In the genomic region with DNA sequence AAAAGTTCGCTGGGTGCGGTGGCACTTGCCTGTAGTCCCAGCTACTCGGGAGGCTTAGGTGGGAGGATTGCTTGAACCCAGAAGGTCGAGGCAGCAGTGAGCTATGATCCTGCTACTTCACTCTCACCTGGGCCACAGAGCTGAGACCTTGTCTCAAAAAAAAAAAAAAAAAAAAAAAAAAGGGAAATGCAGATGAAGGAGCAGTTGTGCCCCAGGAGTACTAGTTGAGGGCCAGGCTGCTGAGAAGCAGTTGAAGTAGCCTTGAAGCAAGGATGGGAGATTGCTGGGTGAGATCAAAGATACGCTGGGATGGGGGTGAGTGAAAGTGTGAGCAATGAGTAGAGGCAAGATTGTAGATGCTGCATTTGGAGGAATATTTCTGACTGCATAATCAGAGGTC, we compare ENCODE assay signal across 24 cellular contexts.
DNase-seq lines count a peak whose midpoint lies in the region; ATAC-seq, FAIRE-seq and TF ChIP-seq lines count a peak whose summit lies in the region.
"Had no signal": no experiment of that assay in that cellular context is flagged by ENCODE, and none has a peak within 500 bp of the region (broad histone marks: within the 10 kb centered on the region; RNA-seq: fewer than 3 reads in every experiment).

No MANE protein-coding gene starts in this region.

- no peaks in the 10 kb centered on the region for H3K27me3 ChIP-seq in ACC112 (ENCODE audit: insufficient read depth, low read length)
- H3K27me3 ChIP-seq in RWPE2 (ENCODE audit: insufficient read depth, poor library complexity, severe bottlenecking): no peaks in the 10 kb centered on the region
- no peaks in the 10 kb centered on the region for H3K27me3 ChIP-seq in H1 (replicated peaks in 1 of 4; ENCODE audit: control insufficient read depth in 3 of 4, extremely low read depth in 1 of 4, insufficient read depth in 3 of 4, low read length in 3 of 4)
- H3K27me3 ChIP-seq: tibial nerve had no signal

- no peak overlapping the region for H3K56ac ChIP-seq in H1 (replicated peaks; ENCODE audit: insufficient read length, low read depth, low read length)

- no peak overlapping the region for H4K91ac ChIP-seq in H1 (replicated peaks; ENCODE audit: insufficient read length, low read length)

- H3K36me3 ChIP-seq in ACC112 (ENCODE audit: insufficient read depth, low read length): peaks cover 15% of the 10 kb centered on the region
- peaks cover 47% of the 10 kb centered on the region for H3K36me3 ChIP-seq in RWPE2 (ENCODE audit: low read depth)
- H3K36me3 ChIP-seq in H1 (ENCODE audit: control insufficient read depth in 2 of 4, insufficient read depth in 4 of 4, low read length in 3 of 4): peaks cover 5 to 24% (median 11%) of the 10 kb centered on the region in 4 experiments

- H3K27ac ChIP-seq in ACC112 (ENCODE audit: low read depth, low read length) (peak overlapping the region; percentile 21; the same call in 1 of the 2 replicates), RWPE2 (ENCODE audit: poor library complexity, severe bottlenecking) (peak overlapping the region; percentile 15), H1 (ENCODE audit: low read depth, low read length) (no peak overlapping the region)
- H3K27ac ChIP-seq: 22Rv1, tibial nerve had no signal

- no peak overlapping the region for H3K4me2 ChIP-seq in H1 (ENCODE audit: insufficient read depth in 1 of 2, low read depth in 2 of 2, low read length in 2 of 2)

- no peak overlapping the region for H2BK5ac ChIP-seq in H1 (ENCODE audit: low read depth, low read length)

- TF ChIP-seq RAD21 in H1 (IDR thresholded peaks at IDR 0.05 in 1 of 2, conservative IDR thresholded peaks at IDR 0.05 in 1 of 2; ENCODE audit: low read depth in 2 of 2, low read length in 2 of 2): no peak

- ATAC-seq in RWPE2 (ENCODE audit: low read depth) (no peak), GM21619 (IDR thresholded peaks at IDR 0.05; ENCODE audit: unreplicated experiment) (no peak)
- ATAC-seq: naive thymus-derived CD8-positive, alpha-beta T cell had no signal

- peak overlapping the region; percentile 4; the same call in 1 of the 2 replicates for H3K4me3 ChIP-seq in ACC112 (ENCODE audit: low read depth, low read length)
- no peak overlapping the region for H3K4me3 ChIP-seq in RWPE2 (ENCODE audit: severe bottlenecking)
- H3K4me3 ChIP-seq in H1 (ENCODE audit: extremely low read depth in 1 of 4, insufficient read depth in 2 of 4, low read depth in 3 of 4, low read length in 4 of 4): no peak overlapping the region
- H3K4me3 ChIP-seq: tibial nerve had no signal

- no peak for TF ChIP-seq POLR2A in H1 (IDR thresholded peaks at IDR 0.05; ENCODE audit: control extremely low read depth in 1 of 2, low read depth in 2 of 2, low read length in 2 of 2)

- no peak overlapping the region for H3K9ac ChIP-seq in H1 (replicated peaks in 1 of 4; ENCODE audit: extremely low read depth in 1 of 4, low read depth in 3 of 4, low read length in 3 of 4)

- no peak overlapping the region for H3K18ac ChIP-seq in H1 (ENCODE audit: extremely low read depth, low read length)

- 84% methylated on average over 5 of the region's 5 CpGs; no CpG with 5 or more reads in 1 of the 2 experiments for WGBS in H1 (ENCODE audit: extremely low coverage in 1 of 2, insufficient coverage in 1 of 2, insufficient read length in 1 of 2, insufficient replicate concordance in 2 of 2, low coverage in 1 of 2, low lambda C conversion rate in 2 of 2, missing lambda C conversion rate in 1 of 2), 2 experiments

- TF ChIP-seq EP300 in H1 (IDR thresholded peaks at IDR 0.05; ENCODE audit: borderline replicate concordance in 1 of 2, low read depth in 2 of 2, low read length in 2 of 2): no peak

- H2AFZ ChIP-seq in ACC112 (ENCODE audit: low read length, unreplicated experiment): no peak overlapping the region
- no peak overlapping the region for H2AFZ ChIP-seq in H1 (ENCODE audit: low read length)

- no peak overlapping the region for H2BK120ac ChIP-seq in H1 (replicated peaks; ENCODE audit: low read depth, low read length)

- no peak overlapping the region for H2AK5ac ChIP-seq in H1 (ENCODE audit: low read depth, low read length)

- H2BK12ac ChIP-seq in H1 (ENCODE audit: low read depth, low read length): no peak overlapping the region

- no peak overlapping the region for H2BK15ac ChIP-seq in H1 (ENCODE audit: low read length)

- POLR2A ChIA-PET in H1 (lab: Charles Lee; ENCODE audit: partially characterized antibody): interaction anchor here (0.6 to 0.7 kb wide), 2 partner anchors 13 to 109 kb away, joined by 3 read pairs; no protein-coding TSS in a partner anchor

- no peak overlapping the region for H3K23ac ChIP-seq in H1 (ENCODE audit: insufficient read length)

- no peaks in the 10 kb centered on the region for H3K9me3 ChIP-seq in RWPE2 (ENCODE audit: severe bottlenecking)
- no peaks in the 10 kb centered on the region for H3K9me3 ChIP-seq in H1 (ENCODE audit: insufficient read depth in 2 of 2, low read depth in 1 of 2, low read length in 1 of 2)
- H3K9me3 ChIP-seq: tibial nerve had no signal

- H3K79me1 ChIP-seq in H1 (ENCODE audit: low read depth, low read length): no peaks in the 10 kb centered on the region; the same call in 1 of the 2 replicates

- TF ChIP-seq CTCF in RWPE2 (IDR thresholded peaks at IDR 0.05; ENCODE audit: poor library complexity, severe bottlenecking): no peak
- TF ChIP-seq CTCF in H1 (IDR thresholded peaks at IDR 0.05; ENCODE audit: control extremely low read depth in 1 of 3, insufficient read depth in 1 of 3, low read depth in 1 of 3, low read length in 3 of 3): no peak

- H4K5ac ChIP-seq in H1 (ENCODE audit: insufficient read length, low read depth, low read length): no peak overlapping the region

- H4K20me1 ChIP-seq in H1 (replicated peaks in 1 of 2; ENCODE audit: control insufficient read depth in 1 of 2, insufficient read depth in 2 of 2, low read length in 2 of 2): peaks cover 0 to 1% of the 10 kb centered on the region in 2 experiments

- no peak for FAIRE-seq in H1 (lab: Jason Lieb, UNC)
- FAIRE-seq: colon, small intestine, TTC549 had no signal

- DNase-seq in DMS 273 (lab: John Stamatoyannopoulos, UW; ENCODE audit: unreplicated experiment) (peak; percentile 2), DMS 273 treated with DMSO at 0.1 percent for 48 hours (lab: John Stamatoyannopoulos, UW) (no peak), RWPE2 (ENCODE audit: low spot score) (no peak), H1 (ENCODE audit: low read depth in 1 of 2, low spot score in 2 of 2) (no peak), DMS53 treated with DMSO at 0.1 percent for 48 hours (lab: John Stamatoyannopoulos, UW; ENCODE audit: unreplicated experiment) (no peak), DMS79 (lab: John Stamatoyannopoulos, UW) (no peak)
- DNase-seq: activated CD4-positive, CD25-positive, alpha-beta regulatory T cell treated with anti-CD3 and anti-CD28 coated beads, Interleukin-2, amount 50 U/mL, for 72 hours; activated naive CD4-positive, alpha-beta T cell treated with Interleukin-2 at 50 U/mL for 16 hours; activated T-cell treated with anti-CD3 and anti-CD28 coated beads, Interleukin-2, amount 50 U/mL, for 24 hours; amygdala; CD4-positive, alpha-beta T cell; effector CD8-positive, alpha-beta T cell; Karpas-422; naive thymus-derived CD8-positive, alpha-beta T cell; NCI-H1092 treated with DMSO at 0.1 percent for 48 hours; NCI-H187 treated with DMSO at 0.1 percent for 48 hours; SHP77; small intestine had no signal

- CTCF ChIA-PET in H1 (lab: Charles Lee; ENCODE audit: partially characterized antibody): interaction anchor here (1.3 kb wide), 1 partner anchor 21 kb away, joined by 3 read pairs; no protein-coding TSS in a partner anchor

- H4K8ac ChIP-seq in H1 (ENCODE audit: extremely low read depth, insufficient read depth, low read length): no peak overlapping the region

- H3K4ac ChIP-seq in H1 (replicated peaks; ENCODE audit: insufficient read length, low read depth, low read length): no peak overlapping the region

- H2BK20ac ChIP-seq in H1 (ENCODE audit: low read length): no peak overlapping the region

- no peaks in the 10 kb centered on the region for H3K23me2 ChIP-seq in H1 (ENCODE audit: low read depth, low read length)

- no peak overlapping the region for H3K14ac ChIP-seq in H1 (ENCODE audit: insufficient read length)

- peaks cover 40% of the 10 kb centered on the region for H3K4me1 ChIP-seq in ACC112 (ENCODE audit: control insufficient read depth, insufficient read depth, low read length, unreplicated experiment)
- H3K4me1 ChIP-seq in RWPE2 (ENCODE audit: insufficient read depth, poor library complexity, severe bottlenecking): peaks cover 25% of the 10 kb centered on the region
- H3K4me1 ChIP-seq in H1 (replicated peaks in 1 of 4; ENCODE audit: control insufficient read depth in 3 of 4, insufficient read depth in 4 of 4, low read length in 3 of 4): no peaks in the 10 kb centered on the region

- H3K79me2 ChIP-seq in ACC112 (ENCODE audit: control insufficient read depth, insufficient read depth, low read length, unreplicated experiment): peaks cover 7% of the 10 kb centered on the region
- H3K79me2 ChIP-seq in H1 (ENCODE audit: control insufficient read depth in 1 of 2, insufficient read depth in 2 of 2, low read length in 2 of 2): peaks cover 0 to 10% of the 10 kb centered on the region in 2 experiments; a peak in 2 of 4 replicates

TF ChIP-seq in H1, 55 proteins besides CTCF, POLR2A, EP300 and RAD21:
- TF ChIP-seq KDM5A (IDR thresholded peaks at IDR 0.05; ENCODE audit: low read length) (no peak), POLR2AphosphoS5 (IDR thresholded peaks at IDR 0.05; ENCODE audit: low read depth, low read length) (0 out of 2 replicates have a peak, but pooled peaks have one; percentile 19), CHD2 (IDR thresholded peaks at IDR 0.05; ENCODE audit: low read length) (no peak), JUND (IDR thresholded peaks at IDR 0.05; ENCODE audit: low read length) (no peak), BACH1 (IDR thresholded peaks at IDR 0.05; ENCODE audit: low read length) (no peak), SUZ12 (IDR thresholded peaks at IDR 0.05; ENCODE audit: low read length) (no peak), TAF7 (optimal IDR thresholded peaks at IDR 0.05; ENCODE audit: borderline replicate concordance, low read depth, low read length) (no peak), SIX5 (IDR thresholded peaks at IDR 0.05; ENCODE audit: low read depth, low read length) (no peak)
- TF ChIP-seq, protein P1, sequence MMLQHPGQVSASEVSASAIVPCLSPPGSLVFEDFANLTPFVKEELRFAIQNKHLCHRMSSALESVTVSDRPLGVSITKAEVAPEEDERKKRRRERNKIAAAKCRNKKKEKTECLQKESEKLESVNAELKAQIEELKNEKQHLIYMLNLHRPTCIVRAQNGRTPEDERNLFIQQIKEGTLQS (IDR thresholded peaks at IDR 0.05; ENCODE audit: insufficient read depth, low read depth, low read length): no peak
